Comparison of ENCODE assay signal across 26 cellular contexts in the genomic region with DNA sequence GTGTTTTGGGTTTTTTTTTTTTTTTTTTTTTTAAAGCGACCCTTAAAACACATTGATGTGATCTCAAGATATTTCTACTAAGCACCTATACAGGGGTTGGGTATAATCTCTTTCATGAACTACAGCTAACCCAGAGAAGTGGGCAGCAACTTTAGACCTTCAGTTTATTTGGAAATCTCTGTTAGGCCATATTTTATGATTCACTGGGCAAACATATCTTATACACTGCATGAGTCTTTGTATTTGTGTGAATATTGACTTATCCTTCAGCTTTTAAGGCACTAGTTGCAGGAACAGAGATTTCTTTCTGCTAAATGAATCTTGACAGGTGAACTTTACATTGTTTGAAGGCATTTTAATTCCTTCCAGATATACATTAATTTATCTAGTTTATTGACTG.
"Had no signal": no experiment of that assay in that cellular context is flagged by ENCODE, and none has a peak within 500 bp of the region (broad histone marks: within the 10 kb centered on the region; RNA-seq: fewer than 3 reads in every experiment).

No MANE protein-coding gene starts in this region.

- H3K4me1 ChIP-seq: ascending aorta, body of pancreas had no signal

- H3K4me3 ChIP-seq: body of pancreas, SK-N-MC had no signal

- ATAC-seq: activated CD8-positive, alpha-beta T cell treated with anti-CD3 and anti-CD28 coated beads, Interleukin-2, amount 10 ng/mL, durations not matched to agents 7 days and 5 days; body of pancreas; Panc1; Right ventricle myocardium inferior; T-cell had no signal

- DNase-seq: activated CD4-positive, alpha-beta T cell treated with anti-CD3 and anti-CD28 coated beads for 4 hours; activated CD4-positive, alpha-beta T cell treated with anti-CD3 and anti-CD28 coated beads, Interleukin-2, amount 50 U/mL, for 4 hours; activated CD4-positive, CD25-positive, alpha-beta regulatory T cell; activated CD8-positive, alpha-beta memory T cell treated with anti-CD3 and anti-CD28 coated beads, Interleukin-2, amount 50 U/mL, for 48 hours; activated CD8-positive, alpha-beta T cell treated with anti-CD3 and anti-CD28 coated beads, Interleukin-2, amount 10 ng/mL, durations not matched to agents 7 days and 5 days; activated naive CD4-positive, alpha-beta T cell treated with anti-CD3 and anti-CD28 coated beads, Interleukin-2, amount 50 U/mL, for 16 hours; activated naive CD8-positive, alpha-beta T cell treated with anti-CD3 and anti-CD28 coated beads, Interleukin-2, amount 10 ng/mL, durations not matched to agents 7 days and 5 days; activated T-cell treated with anti-CD3 and anti-CD28 coated beads, Interleukin-2, amount 50 U/mL, for 1 hour; body of pancreas; MM.1S; NCI-H1105; NCI-H1436; NCI-H1694 treated with DMSO at 0.1 percent for 48 hours; NCI-H2029 treated with DMSO at 0.1 percent for 48 hours; NCI-H345; NCI-H510A; NCI-H526 treated with DMSO at 0.1 percent for 48 hours; RPMI8226; T-cell; T-helper 2 cell; T1000 had no signal

- H3K27ac ChIP-seq: ascending aorta, body of pancreas, SK-N-MC, VCaP had no signal

- H3K9me3 ChIP-seq: ascending aorta, body of pancreas had no signal

- H3K27me3 ChIP-seq: ascending aorta, body of pancreas had no signal

- H3K36me3 ChIP-seq: ascending aorta had no signal
